ENCODE assay signal across 10 cellular contexts in genomic region chr12:130714591-130715149, GRCh38. TPM values are rescaled to one million over a fixed set of nuclear protein-coding genes. Genes with fewer than 3 reads are reported as not detected.
DNase-seq lines count a peak whose midpoint lies in the region; ATAC-seq and TF ChIP-seq lines count a peak whose summit lies in the region.
"Had no signal": no experiment of that assay in that cellular context is flagged by ENCODE, and none has a peak within 500 bp of the region (broad histone marks: within the 10 kb centered on the region; RNA-seq: fewer than 3 reads in every experiment).

No MANE protein-coding gene starts in this region.

- DNase-seq in Daoy (ENCODE audit: low read depth) (peak; percentile 25), NCI-H2171 (lab: John Stamatoyannopoulos, UW) (peak; percentile 22), hepatocyte (ENCODE audit: low spot score) (peak; percentile 10), psoas muscle (no peak), COLO829 (ENCODE audit: low spot score) (no peak), NOMO-1 treated with DMSO at 0.1 percent for 48 hours (lab: John Stamatoyannopoulos, UW; ENCODE audit: unreplicated experiment) (no peak)
- DNase-seq in stimulated activated CD4-positive, alpha-beta T cell treated with anti-CD3 and anti-CD28 coated beads, Interleukin-2, amount 100 ng/mL, for 24 hours: no peak
- DNase-seq: activated CD8-positive, alpha-beta memory T cell treated with anti-CD3 and anti-CD28 coated beads for 24 hours had no signal

- H2AFZ ChIP-seq in hepatocyte: no peak overlapping the region

- no peaks in the 10 kb centered on the region for H4K20me1 ChIP-seq in hepatocyte (ENCODE audit: insufficient read depth, poor library complexity, severe bottlenecking)

- H3K4me2 ChIP-seq in hepatocyte: peak overlapping the region; percentile 94

- no peaks in the 10 kb centered on the region for H3K79me2 ChIP-seq in hepatocyte

- H3K4me1 ChIP-seq in hepatocyte (ENCODE audit: insufficient read depth): peaks cover 19% of the 10 kb centered on the region
- no peaks in the 10 kb centered on the region for H3K4me1 ChIP-seq in psoas muscle

- WGBS in hepatocyte (ENCODE audit: low lambda C conversion rate, missing lambda C conversion rate): 1% methylated on average over 9 of the region's 20 CpGs
- 1 to 4% (median 2%) methylated on average over 17 to 20 of the region's 20 CpGs for whole genome bisulfite sequencing in psoas muscle, 3 donors

- ATAC-seq in psoas muscle (no peak), GM18520 (IDR thresholded peaks at IDR 0.05; ENCODE audit: unreplicated experiment) (no peak)

- TF ChIP-seq CTCF in hepatocyte (IDR thresholded peaks at IDR 0.05; ENCODE audit: poor library complexity): no peak
- no peak for TF ChIP-seq CTCF in psoas muscle (IDR thresholded peaks at IDR 0.05)

- H3K4me3 ChIP-seq in hepatocyte: no peak overlapping the region
- H3K4me3 ChIP-seq in psoas muscle: peak overlapping the region; percentile 46

- H3K9me3 ChIP-seq in hepatocyte (ENCODE audit: low read depth): no peaks in the 10 kb centered on the region
- H3K9me3 ChIP-seq in psoas muscle: no peaks in the 10 kb centered on the region

- no peaks in the 10 kb centered on the region for H3K9me2 ChIP-seq in hepatocyte (replicated peaks; ENCODE audit: insufficient read depth)

- H3K27ac ChIP-seq in hepatocyte (no peak overlapping the region), psoas muscle (no peak overlapping the region)

- H3K27me3 ChIP-seq in hepatocyte (peaks cover 39% of the 10 kb centered on the region), psoas muscle (ENCODE audit: insufficient read depth in 3 of 3, low read length in 2 of 3) (peaks cover 0 to 35% (median 12%) of the 10 kb centered on the region in 3 donors)

- intact Hi-C loops in psoas muscle (cut with DNase I): no loop called here

- H3K36me3 ChIP-seq in hepatocyte (replicated peaks; ENCODE audit: insufficient read depth, low read depth) (no peaks in the 10 kb centered on the region), psoas muscle (ENCODE audit: insufficient read depth in 1 of 2, low read depth in 1 of 2) (no peaks in the 10 kb centered on the region)

RNA-seq across cellular contexts. Expression of gene RIMBP2, which starts 1.4 kb away (rescaled TPM):
- total RNA-seq in Daoy (2014; rRNA removed; shearing (Covaris generic)): 1.4 and 2.2 TPM in 2 replicates
- 1.5 and 4.4 TPM in 2 replicates for total RNA-seq in hepatocyte
- 2.2 and 2.5 TPM in 2 replicates for polyA plus RNA-seq in hepatocyte
- 1 to 10 TPM in 1 of 4 donors, under 1 TPM in 3; 0.21 to 1.2 (median 0.34) TPM for total RNA-seq in psoas muscle
- polyA plus RNA-seq in psoas muscle: under 1 TPM; 0.05 to 0.09 (median 0.08) TPM
- total RNA-seq: glomerular endothelial cell had no signal

Comparison
In these comparisons a context has a peak if more than half of its experiments do, and no peak if none do; other contexts are left out.
1. DNase-seq: peak in Daoy (single experiment), NCI-H2171 (single experiment) and hepatocyte (single experiment); none in psoas muscle (0 of 2), COLO829 (single experiment), NOMO-1 treated with DMSO at 0.1 percent for 48 hours (single experiment) and stimulated activated CD4-positive, alpha-beta T cell treated with anti-CD3 and anti-CD28 coated beads, Interleukin-2, amount 100 ng/mL, for 24 hours (0 of 2).